In genomic region chr5:151222769-151223446, GRCh38 we compare ENCODE assay signal across 8 cellular contexts. TPM values are rescaled to one million over a fixed set of nuclear protein-coding genes. Genes with fewer than 3 reads are reported as not detected.
A peak's percentile ranks its signal among the peaks of the same experiment; 100 is the strongest.
DNase-seq lines count a peak whose midpoint lies in the region; ATAC-seq, FAIRE-seq and TF ChIP-seq lines count a peak whose summit lies in the region.

No MANE protein-coding gene starts in this region.

- ATAC-seq in HG03196 (IDR thresholded peaks at IDR 0.05; ENCODE audit: unreplicated experiment) = peak; percentile 58
- ATAC-seq in WTC11 = peak; percentile 51

- H3K36me3 ChIP-seq in neuron (ENCODE audit: insufficient read depth, low read length) = no peaks in the 10 kb centered on the region

- peaks cover 4% of the 10 kb centered on the region for H3K4me1 ChIP-seq in neuron (ENCODE audit: insufficient read depth, low read length)

- H3K4me3 ChIP-seq in epithelial cell of proximal tubule (ENCODE audit: low read depth, low read length) = peak overlapping the region; percentile 71
- peak overlapping the region; percentile 55 for H3K4me3 ChIP-seq in neuron (ENCODE audit: low read length)

- no peaks in the 10 kb centered on the region for H3K9me3 Mint-ChIP-seq in WTC11

- H3K4me1 Mint-ChIP-seq in WTC11 = peaks cover 25% of the 10 kb centered on the region

- FAIRE-seq in GM19239 (lab: Jason Lieb, UNC) = peak; percentile 89
- FAIRE-seq in RCC 7860 (lab: Jason Lieb, UNC) = no peak

- no peaks in the 10 kb centered on the region for H3K36me3 Mint-ChIP-seq in WTC11

- peak overlapping the region; percentile 78 for H3K4me3 Mint-ChIP-seq in WTC11

- no peaks in the 10 kb centered on the region; the same call in 1 of the 2 replicates for H3K27me3 Mint-ChIP-seq in WTC11 (ENCODE audit: low read depth)

- H3K9me3 ChIP-seq in neuron (ENCODE audit: low read length) = no peaks in the 10 kb centered on the region

- no peak overlapping the region for H3K27ac Mint-ChIP-seq in WTC11

- H2AFZ ChIP-seq in neuron (ENCODE audit: low read depth, low read length) = peak overlapping the region; percentile 100

- no peak for TF ChIP-seq CTCF in WTC11 (IDR thresholded peaks at IDR 0.05)
- TF ChIP-seq CTCF in epithelial cell of proximal tubule (conservative IDR thresholded peaks at IDR 0.05; ENCODE audit: low read depth, low read length) = no peak

- CTCF ChIA-PET in WTC11 (lab: Charles Lee) = interaction anchor here (0.5 to 3.2 kb wide), 17 partner anchors 9 to 225 kb away, joined by 3 to 41 read pairs (median 5); partner anchors contain the start of genes GM2A and SLC36A1

- DNase-seq in 8988T (peak; percentile 32), GM19239 (ENCODE audit: insufficient read length, low spot score) (peak; percentile 34), WTC11 (ENCODE audit: low spot score) (peak; percentile 26), epithelial cell of proximal tubule (ENCODE audit: low read depth) (no peak), RCC 7860 (ENCODE audit: low spot score) (no peak), SW480 (ENCODE audit: low spot score) (no peak)

- H3K27me3 ChIP-seq in neuron (ENCODE audit: insufficient read depth, low read length) = peaks cover 28% of the 10 kb centered on the region

- POLR2A ChIA-PET in WTC11 (lab: Charles Lee) = interaction anchor here (0.7 to 2.1 kb wide), 5 partner anchors 16 to 318 kb away, joined by 3 to 22 read pairs (median 3); partner anchors contain the start of genes ANXA6, GM2A and ZNF300

TF ChIP-seq in WTC11, 78 proteins besides CTCF, POLR2A, EP300 and RAD21:
- TF ChIP-seq ZNF219 (CRISPR knock-in tag; IDR thresholded peaks at IDR 0.05; ENCODE audit: borderline replicate concordance) = no peak
- no peak for TF ChIP-seq HMGXB4 (CRISPR knock-in tag; IDR thresholded peaks at IDR 0.05)
- TF ChIP-seq ZSCAN18 (CRISPR knock-in tag; IDR thresholded peaks at IDR 0.05) = no peak
- no peak for TF ChIP-seq CDX4 (CRISPR knock-in tag; IDR thresholded peaks at IDR 0.05; ENCODE audit: borderline replicate concordance)
- no peak for TF ChIP-seq SOX15 (CRISPR knock-in tag; IDR thresholded peaks at IDR 0.05)
- TF ChIP-seq ESRRA (CRISPR knock-in tag; IDR thresholded peaks at IDR 0.05; ENCODE audit: borderline replicate concordance) = no peak
- TF ChIP-seq CREM (CRISPR knock-in tag; IDR thresholded peaks at IDR 0.05) = no peak
- TF ChIP-seq NR3C1 (CRISPR knock-in tag; conservative IDR thresholded peaks at IDR 0.05; ENCODE audit: low read depth) = no peak
- TF ChIP-seq MXD4 (CRISPR knock-in tag; IDR thresholded peaks at IDR 0.05; ENCODE audit: borderline replicate concordance) = no peak
- TF ChIP-seq GRHL2 (CRISPR knock-in tag; IDR thresholded peaks at IDR 0.05; ENCODE audit: insufficient replicate concordance, severe bottlenecking) = no peak
- TF ChIP-seq GABPB1 (CRISPR knock-in tag; IDR thresholded peaks at IDR 0.05) = no peak
- TF ChIP-seq ATF6 (CRISPR knock-in tag; IDR thresholded peaks at IDR 0.05) = no peak
- no peak for TF ChIP-seq ETV6 (CRISPR knock-in tag; IDR thresholded peaks at IDR 0.05)

RNA-seq across cellular contexts. Expression of gene CCDC69, which starts 1.0 kb away (rescaled TPM):
- total RNA-seq in WTC11 (2021) (8.2 to 12.4 TPM (median 8.6 TPM) in 3 replicates), epithelial cell of proximal tubule (3.0 and 3.4 TPM in 2 replicates)

RNA-seq across cellular contexts. Expression of gene GM2A, which starts 30.1 kb away (rescaled TPM):
- total RNA-seq in WTC11 (2021) (33.1 to 36.2 TPM (median 33.2 TPM) in 3 replicates), epithelial cell of proximal tubule (16.1 and 18.0 TPM in 2 replicates)

Comparison
In these comparisons a context has a peak if more than half of its experiments do, and no peak if none do; other contexts are left out.
1. DNase-seq: peak in 8988T (single experiment), GM19239 (single experiment) and WTC11 (single experiment); none in epithelial cell of proximal tubule (single experiment), RCC 7860 (single experiment) and SW480 (single experiment).